1 cellular context compared by ENCODE assay signal in the genomic region with DNA sequence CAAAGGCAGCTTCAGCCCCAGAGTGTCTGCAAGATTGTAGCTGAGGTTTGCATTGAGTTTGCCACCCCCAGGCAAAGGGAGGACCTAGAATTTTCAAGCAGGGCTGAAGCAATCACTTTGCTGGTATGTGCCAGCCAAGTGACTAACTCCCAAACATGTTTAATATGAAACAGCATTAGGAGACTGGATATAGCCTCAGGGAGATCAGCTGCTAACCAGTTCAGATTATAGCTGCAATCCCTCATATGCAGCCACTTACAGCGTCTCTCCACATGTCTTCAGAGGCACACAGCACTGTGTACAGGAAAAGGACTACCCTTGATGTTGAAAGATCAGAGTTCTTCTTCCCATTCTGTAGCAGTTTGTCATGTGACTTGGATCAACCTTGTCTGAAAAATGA.
TF ChIP-seq lines count a peak whose summit lies in the region.

No MANE protein-coding gene starts in this region.

TF ChIP-seq in HEK293, 187 proteins besides CTCF, POLR2A, EP300 and RAD21 (continued from another document):
- TF ChIP-seq, protein P1, sequence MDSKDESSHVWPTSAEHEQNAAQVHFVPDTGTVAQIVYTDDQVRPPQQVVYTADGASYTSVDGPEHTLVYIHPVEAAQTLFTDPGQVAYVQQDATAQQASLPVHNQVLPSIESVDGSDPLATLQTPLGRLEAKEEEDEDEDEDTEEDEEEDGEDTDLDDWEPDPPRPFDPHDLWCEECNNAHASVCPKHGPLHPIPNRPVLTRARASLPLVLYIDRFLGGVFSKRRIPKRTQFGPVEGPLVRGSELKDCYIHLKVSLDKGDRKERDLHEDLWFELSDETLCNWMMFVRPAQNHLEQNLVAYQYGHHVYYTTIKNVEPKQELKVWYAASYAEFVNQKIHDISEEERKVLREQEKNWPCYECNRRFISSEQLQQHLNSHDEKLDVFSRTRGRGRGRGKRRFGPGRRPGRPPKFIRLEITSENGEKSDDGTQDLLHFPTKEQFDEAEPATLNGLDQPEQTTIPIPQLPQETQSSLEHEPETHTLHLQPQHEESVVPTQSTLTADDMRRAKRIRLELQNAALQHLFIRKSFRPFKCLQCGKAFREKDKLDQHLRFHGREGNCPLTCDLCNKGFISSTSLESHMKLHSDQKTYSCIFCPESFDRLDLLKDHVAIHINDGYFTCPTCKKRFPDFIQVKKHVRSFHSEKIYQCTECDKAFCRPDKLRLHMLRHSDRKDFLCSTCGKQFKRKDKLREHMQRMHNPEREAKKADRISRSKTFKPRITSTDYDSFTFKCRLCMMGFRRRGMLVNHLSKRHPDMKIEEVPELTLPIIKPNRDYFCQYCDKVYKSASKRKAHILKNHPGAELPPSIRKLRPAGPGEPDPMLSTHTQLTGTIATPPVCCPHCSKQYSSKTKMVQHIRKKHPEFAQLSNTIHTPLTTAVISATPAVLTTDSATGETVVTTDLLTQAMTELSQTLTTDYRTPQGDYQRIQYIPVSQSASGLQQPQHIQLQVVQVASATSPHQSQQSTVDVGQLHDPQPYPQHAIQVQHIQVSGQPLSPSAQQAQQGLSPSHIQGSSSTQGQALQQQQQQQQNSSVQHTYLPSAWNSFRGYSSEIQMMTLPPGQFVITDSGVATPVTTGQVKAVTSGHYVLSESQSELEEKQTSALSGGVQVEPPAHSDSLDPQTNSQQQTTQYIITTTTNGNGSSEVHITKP (tag by site-specific recombination; IDR thresholded peaks at IDR 0.05) = peak; percentile 23; the same call in 1 of the 2 replicates
